ENCODE assay signal across 1 cellular context in the genomic region with DNA sequence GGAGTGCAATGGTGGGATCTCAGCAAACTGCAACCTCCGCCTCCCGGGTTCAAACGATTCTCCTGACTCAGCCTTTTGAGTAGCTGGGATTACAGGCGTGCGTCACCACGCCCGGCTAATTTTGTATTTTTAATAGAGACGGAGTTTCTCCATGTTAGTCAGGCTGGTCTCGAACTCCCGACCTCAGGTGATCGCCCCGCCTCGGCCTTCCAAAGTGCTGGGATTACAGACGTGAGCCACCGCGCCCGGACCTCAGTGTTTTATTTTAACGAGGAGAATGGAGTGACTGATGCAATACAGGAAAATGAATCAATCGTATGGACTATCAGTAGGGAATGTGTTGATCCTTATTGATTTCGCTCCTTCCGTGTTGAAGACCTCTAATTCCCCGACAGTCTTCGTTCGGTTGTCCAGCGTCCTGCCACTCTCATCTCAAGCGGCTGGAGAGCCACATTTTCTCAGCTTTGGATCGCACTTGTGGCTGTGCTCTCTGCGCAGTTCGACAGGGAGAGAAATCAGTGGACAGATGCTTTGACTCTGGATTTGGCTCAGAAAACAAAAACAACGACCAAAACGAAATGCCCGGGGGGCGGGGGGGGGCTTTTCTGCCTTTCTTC.
TF ChIP-seq lines count a peak whose summit lies in the region.

No MANE protein-coding gene starts in this region.

TF ChIP-seq in HepG2, 621 proteins besides CTCF, POLR2A, EP300 and RAD21 (continued from another document):
- TF ChIP-seq, protein P1, sequence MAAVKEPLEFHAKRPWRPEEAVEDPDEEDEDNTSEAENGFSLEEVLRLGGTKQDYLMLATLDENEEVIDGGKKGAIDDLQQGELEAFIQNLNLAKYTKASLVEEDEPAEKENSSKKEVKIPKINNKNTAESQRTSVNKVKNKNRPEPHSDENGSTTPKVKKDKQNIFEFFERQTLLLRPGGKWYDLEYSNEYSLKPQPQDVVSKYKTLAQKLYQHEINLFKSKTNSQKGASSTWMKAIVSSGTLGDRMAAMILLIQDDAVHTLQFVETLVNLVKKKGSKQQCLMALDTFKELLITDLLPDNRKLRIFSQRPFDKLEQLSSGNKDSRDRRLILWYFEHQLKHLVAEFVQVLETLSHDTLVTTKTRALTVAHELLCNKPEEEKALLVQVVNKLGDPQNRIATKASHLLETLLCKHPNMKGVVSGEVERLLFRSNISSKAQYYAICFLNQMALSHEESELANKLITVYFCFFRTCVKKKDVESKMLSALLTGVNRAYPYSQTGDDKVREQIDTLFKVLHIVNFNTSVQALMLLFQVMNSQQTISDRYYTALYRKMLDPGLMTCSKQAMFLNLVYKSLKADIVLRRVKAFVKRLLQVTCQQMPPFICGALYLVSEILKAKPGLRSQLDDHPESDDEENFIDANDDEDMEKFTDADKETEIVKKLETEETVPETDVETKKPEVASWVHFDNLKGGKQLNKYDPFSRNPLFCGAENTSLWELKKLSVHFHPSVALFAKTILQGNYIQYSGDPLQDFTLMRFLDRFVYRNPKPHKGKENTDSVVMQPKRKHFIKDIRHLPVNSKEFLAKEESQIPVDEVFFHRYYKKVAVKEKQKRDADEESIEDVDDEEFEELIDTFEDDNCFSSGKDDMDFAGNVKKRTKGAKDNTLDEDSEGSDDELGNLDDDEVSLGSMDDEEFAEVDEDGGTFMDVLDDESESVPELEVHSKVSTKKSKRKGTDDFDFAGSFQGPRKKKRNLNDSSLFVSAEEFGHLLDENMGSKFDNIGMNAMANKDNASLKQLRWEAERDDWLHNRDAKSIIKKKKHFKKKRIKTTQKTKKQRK (IDR thresholded peaks at IDR 0.05; ENCODE audit: low read length) = no peak
- peak; percentile 94 for TF ChIP-seq ZNF777 (CRISPR knock-in tag; IDR thresholded peaks at IDR 0.05)
- TF ChIP-seq ZNF451 (CRISPR knock-in tag; IDR thresholded peaks at IDR 0.05) = no peak
- TF ChIP-seq ZFY (CRISPR knock-in tag; IDR thresholded peaks at IDR 0.05) = 0 out of 2 replicates have a peak, but pooled peaks have one; percentile 5
- TF ChIP-seq RELA (CRISPR knock-in tag; IDR thresholded peaks at IDR 0.05) = no peak
- TF ChIP-seq ZBTB44 (CRISPR knock-in tag; IDR thresholded peaks at IDR 0.05) = no peak
- peak; percentile 50; the same call in 1 of the 2 replicates for TF ChIP-seq TARDBP (CRISPR knock-in tag; IDR thresholded peaks at IDR 0.05)
- TF ChIP-seq, protein P2, sequence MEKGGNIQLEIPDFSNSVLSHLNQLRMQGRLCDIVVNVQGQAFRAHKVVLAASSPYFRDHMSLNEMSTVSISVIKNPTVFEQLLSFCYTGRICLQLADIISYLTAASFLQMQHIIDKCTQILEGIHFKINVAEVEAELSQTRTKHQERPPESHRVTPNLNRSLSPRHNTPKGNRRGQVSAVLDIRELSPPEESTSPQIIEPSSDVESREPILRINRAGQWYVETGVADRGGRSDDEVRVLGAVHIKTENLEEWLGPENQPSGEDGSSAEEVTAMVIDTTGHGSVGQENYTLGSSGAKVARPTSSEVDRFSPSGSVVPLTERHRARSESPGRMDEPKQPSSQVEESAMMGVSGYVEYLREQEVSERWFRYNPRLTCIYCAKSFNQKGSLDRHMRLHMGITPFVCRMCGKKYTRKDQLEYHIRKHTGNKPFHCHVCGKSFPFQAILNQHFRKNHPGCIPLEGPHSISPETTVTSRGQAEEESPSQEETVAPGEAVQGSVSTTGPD (CRISPR knock-in tag; IDR thresholded peaks at IDR 0.05) = no peak
TF ChIP-seq in HepG2: peak in this region for 53.
